ENCODE assay signal across 8 cellular contexts in genomic region chr5:69167488-69167845, GRCh38. TPM values are rescaled to one million over a fixed set of nuclear protein-coding genes. Genes with fewer than 3 reads are reported as not detected.
DNase-seq lines count a peak whose midpoint lies in the region; ATAC-seq and TF ChIP-seq lines count a peak whose summit lies in the region.

No MANE protein-coding gene starts in this region.

- peak overlapping the region; percentile 41; the same call in 1 of the 2 replicates for H2AFZ ChIP-seq in OCI-LY3 (ENCODE audit: low read depth, low read length)

- H3K79me2 ChIP-seq in OCI-LY3 (ENCODE audit: low read length) = peaks cover 36% of the 10 kb centered on the region

- H3K4me2 ChIP-seq in OCI-LY3 (ENCODE audit: low read length) = peak overlapping the region; percentile 92

- no peaks in the 10 kb centered on the region for H3K27me3 ChIP-seq in OCI-LY3 (ENCODE audit: low read depth, low read length)
- H3K27me3 ChIP-seq in neutrophil = no peaks in the 10 kb centered on the region

- DNase-seq in GM10248 (ENCODE audit: extremely low spot score) = peak; percentile 31
- DNase-seq in epithelial cell of proximal tubule (ENCODE audit: low read depth) = no peak
- no peak for DNase-seq in NCI-H1105 (lab: John Stamatoyannopoulos, UW)

- TF ChIP-seq CTCF in GM10248 (IDR thresholded peaks at IDR 0.05; ENCODE audit: control extremely low read depth, extremely low read depth, low read depth, missing control alignments) = no peak
- TF ChIP-seq CTCF in OCI-LY3 (IDR thresholded peaks at IDR 0.05; ENCODE audit: low read depth, low read length) = no peak
- no peak for TF ChIP-seq CTCF in epithelial cell of proximal tubule (conservative IDR thresholded peaks at IDR 0.05; ENCODE audit: low read depth, low read length)
- TF ChIP-seq CTCF in neutrophil (IDR thresholded peaks at IDR 0.05) = no peak

- peaks cover 14% of the 10 kb centered on the region for H3K4me1 ChIP-seq in OCI-LY3 (ENCODE audit: low read length)
- peaks cover 21 to 23% of the 10 kb centered on the region in 2 experiments for H3K4me1 ChIP-seq in neutrophil (ENCODE audit: control insufficient read depth in 1 of 2, insufficient read depth in 1 of 2, low read depth in 1 of 2, low read length in 1 of 2)

- no peaks in the 10 kb centered on the region for H4K20me1 ChIP-seq in OCI-LY3 (ENCODE audit: insufficient read depth, low read length)

- H3K36me3 ChIP-seq in OCI-LY3 (replicated peaks; ENCODE audit: low read depth, low read length) (peaks cover 29% of the 10 kb centered on the region), neutrophil (peaks cover 11% of the 10 kb centered on the region)

- H3K9me3 ChIP-seq in OCI-LY3 (ENCODE audit: insufficient read depth, low read length) (no peaks in the 10 kb centered on the region), neutrophil (no peaks in the 10 kb centered on the region)

- peak overlapping the region; percentile 98 for H3K9ac ChIP-seq in OCI-LY3 (ENCODE audit: low read length)

- CTCF ChIA-PET in GM10248 (lab: Yijun Ruan, JAX) = interaction anchor here (2.2 kb wide), 1 partner anchor 74 kb away, joined by 9 read pairs; the partner anchor contains the start of gene SLC30A5

- H3K27ac ChIP-seq in OCI-LY3 (ENCODE audit: low read length) = peak overlapping the region; percentile 82
- H3K27ac ChIP-seq in neutrophil = peak overlapping the region; percentile 69

- ATAC-seq in HG02610 (IDR thresholded peaks at IDR 0.05; ENCODE audit: unreplicated experiment) (no peak), GM18867 (IDR thresholded peaks at IDR 0.05; ENCODE audit: unreplicated experiment) (no peak), GM21381 (IDR thresholded peaks at IDR 0.05; ENCODE audit: unreplicated experiment) (no peak)

- H3K4me3 ChIP-seq in OCI-LY3 (ENCODE audit: low read length) (peak overlapping the region; percentile 99), epithelial cell of proximal tubule (ENCODE audit: low read depth, low read length) (peak overlapping the region; percentile 88), neutrophil (ENCODE audit: low read depth in 1 of 2, low read length in 1 of 2) (peak overlapping the region; percentile 91 to 94)

- POLR2A ChIA-PET in GM10248 (lab: Yijun Ruan, JAX) = no interaction called here

RNA-seq across cellular contexts. Expression of gene CCNB1, which starts 0.5 kb away (rescaled TPM):
- total RNA-seq in epithelial cell of proximal tubule = 243 and 380 TPM in 2 replicates

RNA-seq across cellular contexts. Expression of gene CENPH, which starts 21.9 kb away (rescaled TPM):
- total RNA-seq in epithelial cell of proximal tubule = 41.7 and 44.3 TPM in 2 replicates
